Comparison of ENCODE assay signal across 11 cellular contexts in genomic region chr5:142906863-142907671, GRCh38.
A peak's percentile ranks its signal among the peaks of the same experiment; 100 is the strongest.
DNase-seq lines count a peak whose midpoint lies in the region; ATAC-seq, FAIRE-seq and TF ChIP-seq lines count a peak whose summit lies in the region.
"Had no signal": no experiment of that assay in that cellular context is flagged by ENCODE, and none has a peak within 500 bp of the region (broad histone marks: within the 10 kb centered on the region; RNA-seq: fewer than 3 reads in every experiment).

No MANE protein-coding gene starts in this region.

- H3K4me3 ChIP-seq in HEK293 (ENCODE audit: low read depth, low read length) (no peak overlapping the region), WERI-Rb-1 (ENCODE audit: low read depth, low read length) (no peak overlapping the region)
- H3K4me3 ChIP-seq: thoracic aorta had no signal

- H3K27me3 ChIP-seq in WERI-Rb-1 (ENCODE audit: insufficient read depth, low read depth, severe bottlenecking) = no peaks in the 10 kb centered on the region

- H3K9me3 ChIP-seq in HEK293 (ENCODE audit: control insufficient read depth, insufficient read depth, low read depth, low read length) (no peaks in the 10 kb centered on the region), WERI-Rb-1 (ENCODE audit: severe bottlenecking) (no peaks in the 10 kb centered on the region)
- H3K9me3 ChIP-seq: thoracic aorta had no signal

- no peak for FAIRE-seq in frontal cortex (lab: Jason Lieb, UNC)
- FAIRE-seq: GM12891 had no signal

- peak; percentile 91 for ATAC-seq in left ventricle myocardium superior
- no peak for ATAC-seq in HG02885 (IDR thresholded peaks at IDR 0.05; ENCODE audit: poor library complexity, unreplicated experiment)

- TF ChIP-seq CTCF in HEK293 (tag by site-specific recombination; IDR thresholded peaks at IDR 0.05) (no peak), WERI-Rb-1 (IDR thresholded peaks at IDR 0.05; ENCODE audit: low read depth, low read length) (no peak)

- H3K36me3 ChIP-seq in HEK293 (ENCODE audit: control insufficient read depth in 2 of 2, insufficient read depth in 1 of 2, low read length in 2 of 2) = peaks cover 0 to 13% of the 10 kb centered on the region in 2 experiments; a peak in 2 of 3 replicates
- H3K36me3 ChIP-seq in WERI-Rb-1 = no peaks in the 10 kb centered on the region

- H3K27ac ChIP-seq in HEK293 (ENCODE audit: extremely low read depth, low read depth, low read length) (no peak overlapping the region), WERI-Rb-1 (peak overlapping the region; percentile 38; the same call in 1 of the 2 replicates)
- H3K27ac ChIP-seq: KMS-11, thoracic aorta had no signal

- CTCF ChIA-PET in HEK293 (lab: Yijun Ruan, JAX) = interaction anchor here (0.5 to 3.3 kb wide), 6 partner anchors 9 to 194 kb away, joined by 3 to 13 read pairs (median 10); no protein-coding TSS in a partner anchor

- intact Hi-C loops in left ventricle myocardium superior (cut with micrococcal nuclease) = no loop called here

- no peaks in the 10 kb centered on the region for H3K4me1 ChIP-seq in HEK293 (ENCODE audit: control insufficient read depth, insufficient read depth, low read length)

- DNase-seq in WERI-Rb-1 (peak; percentile 74), left ventricle myocardium superior (peak; percentile 51), stromal cell of bone marrow (ENCODE audit: low read depth) (peak; percentile 51), frontal cortex (ENCODE audit: low spot score in 2 of 2) (no peak)
- DNase-seq in stimulated activated naive CD4-positive, alpha-beta T cell treated with Interleukin-2 at 50 U/mL for 16 hours (lab: John Stamatoyannopoulos, UW) = no peak
- DNase-seq: NCI-H345 had no signal

- POLR2A ChIA-PET in HEK293 (lab: Yijun Ruan, JAX) = no interaction called here

TF ChIP-seq in HEK293, 187 proteins besides CTCF, POLR2A, EP300 and RAD21:
- TF ChIP-seq ZBTB21 (tag by site-specific recombination; IDR thresholded peaks at IDR 0.05) (peak; percentile 85), ZFHX2 (tag by site-specific recombination; conservative IDR thresholded peaks at IDR 0.05) (peak; percentile 55), ZNF23 (tag by site-specific recombination; IDR thresholded peaks at IDR 0.05; ENCODE audit: borderline replicate concordance) (no peak), ZNF518A (tag by site-specific recombination; conservative IDR thresholded peaks at IDR 0.05; ENCODE audit: low read depth) (no peak), ZBTB48 (tag by site-specific recombination; IDR thresholded peaks at IDR 0.05) (peak; percentile 36; the same call in 1 of the 2 replicates), ZFP69B (tag by site-specific recombination; IDR thresholded peaks at IDR 0.05) (no peak), SCRT2 (tag by site-specific recombination; IDR thresholded peaks at IDR 0.05) (no peak), BCL6B (tag by site-specific recombination; IDR thresholded peaks at IDR 0.05) (no peak), ATF2 (tag by site-specific recombination; IDR thresholded peaks at IDR 0.05; ENCODE audit: low read depth) (peak; percentile 86), ZNF701 (tag by site-specific recombination; IDR thresholded peaks at IDR 0.05) (no peak), ZNF184 (tag by site-specific recombination; IDR thresholded peaks at IDR 0.05) (no peak), ZNF629 (tag by site-specific recombination; IDR thresholded peaks at IDR 0.05) (peak; percentile 59; the same call in 1 of the 2 replicates), ZNF664 (tag by site-specific recombination; IDR thresholded peaks at IDR 0.05) (no peak), ZNF600 (tag by site-specific recombination; IDR thresholded peaks at IDR 0.05) (peak; percentile 51; the same call in 1 of the 2 replicates)
TF ChIP-seq in HEK293: peak in this region for 6.

Comparison
In these comparisons a context has a peak if more than half of its experiments do, and no peak if none do; other contexts are left out.
1. DNase-seq: peak in WERI-Rb-1 (single experiment), left ventricle myocardium superior (single experiment) and stromal cell of bone marrow (single experiment); none in stimulated activated naive CD4-positive, alpha-beta T cell treated with Interleukin-2 at 50 U/mL for 16 hours (single experiment) and frontal cortex (0 of 2).